9 cellular contexts compared by ENCODE assay signal in the genomic region with DNA sequence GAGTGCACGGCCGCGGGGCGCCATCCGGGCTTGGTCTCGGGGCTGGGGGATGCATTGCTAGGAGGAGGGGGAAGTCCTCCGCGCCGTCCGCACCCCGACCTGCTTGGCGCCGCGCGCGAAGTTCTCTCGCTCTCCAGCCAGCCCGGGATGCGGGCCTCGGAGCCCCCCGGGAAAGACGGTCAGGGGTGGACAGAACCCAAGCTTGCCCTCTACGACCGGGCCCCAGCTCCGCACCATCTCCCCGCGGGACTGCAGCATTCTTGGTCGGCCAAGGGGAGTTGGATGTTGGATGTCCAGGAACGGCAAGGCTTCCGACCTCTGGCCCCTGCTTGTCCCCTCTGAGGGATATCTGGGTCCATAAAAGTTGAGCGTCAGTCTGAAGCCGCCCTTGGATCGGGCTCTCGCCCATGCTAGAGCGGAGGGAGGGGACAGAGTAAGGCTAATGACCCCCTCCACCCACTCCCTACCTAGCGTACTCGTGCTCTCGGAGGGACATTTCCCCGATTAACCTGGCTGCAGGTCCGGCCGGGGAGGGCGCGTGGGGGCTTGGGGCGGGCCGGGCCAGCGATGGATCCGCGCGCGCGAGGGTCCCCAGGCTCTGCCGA. TPM values are rescaled to one million over a fixed set of nuclear protein-coding genes. Genes with fewer than 3 reads are reported as not detected.
DNase-seq lines count a peak whose midpoint lies in the region; ATAC-seq, FAIRE-seq and TF ChIP-seq lines count a peak whose summit lies in the region.
"Had no signal": no experiment of that assay in that cellular context is flagged by ENCODE, and none has a peak within 500 bp of the region (broad histone marks: within the 10 kb centered on the region; RNA-seq: fewer than 3 reads in every experiment).

No MANE protein-coding gene starts in this region.

- H3K36me3 ChIP-seq in NT2/D1 (ENCODE audit: insufficient read depth, insufficient read length, low read length) (no peaks in the 10 kb centered on the region), H1 (ENCODE audit: control insufficient read depth in 2 of 4, insufficient read depth in 4 of 4, low read length in 3 of 4) (no peaks in the 10 kb centered on the region), trophoblast cell (ENCODE audit: control insufficient read depth in 1 of 2, insufficient read depth in 2 of 2, low read length in 2 of 2) (no peaks in the 10 kb centered on the region)

- TF ChIP-seq POLR2A in H1 (IDR thresholded peaks at IDR 0.05; ENCODE audit: control extremely low read depth in 1 of 2, low read depth in 2 of 2, low read length in 2 of 2), result no peak

- peak overlapping the region; percentile 82 for H3K9ac ChIP-seq in NT2/D1 (ENCODE audit: insufficient read length, low read depth)
- peak overlapping the region; percentile 13 to 98 (median 96); a peak in 6 of 7 replicates for H3K9ac ChIP-seq in H1 (replicated peaks in 1 of 4; ENCODE audit: extremely low read depth in 1 of 4, low read depth in 3 of 4, low read length in 3 of 4)
- H3K9ac ChIP-seq in trophoblast cell (ENCODE audit: low read length), result no peak overlapping the region

- H4K8ac ChIP-seq in H1 (ENCODE audit: extremely low read depth, insufficient read depth, low read length) (peak overlapping the region; percentile 79; the same call in 1 of the 2 replicates), trophoblast cell (ENCODE audit: low read depth, low read length) (no peak overlapping the region)

- H3K79me2 ChIP-seq in H1 (ENCODE audit: control insufficient read depth in 1 of 2, insufficient read depth in 2 of 2, low read length in 2 of 2) (no peaks in the 10 kb centered on the region), trophoblast cell (ENCODE audit: control insufficient read depth, insufficient read depth, low read length, poor library complexity) (peaks cover 2% of the 10 kb centered on the region)

- H4K12ac ChIP-seq in trophoblast cell (ENCODE audit: low read depth, low read length), result no peak overlapping the region

- H3K4ac ChIP-seq in H1 (replicated peaks; ENCODE audit: insufficient read length, low read depth, low read length) (no peak overlapping the region), trophoblast cell (ENCODE audit: low read depth, low read length) (no peak overlapping the region)

- H3K23me2 ChIP-seq in H1 (ENCODE audit: low read depth, low read length), result peaks cover 10% of the 10 kb centered on the region

- no peak overlapping the region for H4K91ac ChIP-seq in H1 (replicated peaks; ENCODE audit: insufficient read length, low read length)
- no peak overlapping the region for H4K91ac ChIP-seq in trophoblast cell (ENCODE audit: low read depth, low read length)

- DNase-seq in EL (peak; percentile 3), NT2/D1 (ENCODE audit: low read depth, low spot score) (peak; percentile 3), H1 (ENCODE audit: low read depth in 1 of 2, low spot score in 2 of 2) (no peak), trophoblast cell (no peak), pons (ENCODE audit: low spot score) (no peak), SKM-1 (lab: John Stamatoyannopoulos, UW; ENCODE audit: unreplicated experiment) (no peak), D341Med (ENCODE audit: low spot score) (no peak)

- H3K79me1 ChIP-seq in H1 (ENCODE audit: low read depth, low read length) (peaks cover 2% of the 10 kb centered on the region; the same call in 1 of the 2 replicates), trophoblast cell (ENCODE audit: low read length) (peaks cover 2% of the 10 kb centered on the region)

- TF ChIP-seq EP300 in H1 (IDR thresholded peaks at IDR 0.05; ENCODE audit: borderline replicate concordance in 1 of 2, low read depth in 2 of 2, low read length in 2 of 2), result no peak

- TF ChIP-seq RAD21 in H1 (IDR thresholded peaks at IDR 0.05 in 1 of 2, conservative IDR thresholded peaks at IDR 0.05 in 1 of 2; ENCODE audit: low read depth in 2 of 2, low read length in 2 of 2), result no peak

- no peak overlapping the region for H4K5ac ChIP-seq in H1 (ENCODE audit: insufficient read length, low read depth, low read length)

- peaks cover 4% of the 10 kb centered on the region for H3K4me1 ChIP-seq in NT2/D1 (ENCODE audit: insufficient read depth, insufficient read length)
- peaks cover 0 to 4% (median 0%) of the 10 kb centered on the region in 4 experiments; a peak in 2 of 7 replicates for H3K4me1 ChIP-seq in H1 (replicated peaks in 1 of 4; ENCODE audit: control insufficient read depth in 3 of 4, insufficient read depth in 4 of 4, low read length in 3 of 4)
- H3K4me1 ChIP-seq in trophoblast cell (ENCODE audit: control insufficient read depth in 1 of 2, insufficient read depth in 2 of 2, low read length in 2 of 2), result peaks cover 8 to 12% of the 10 kb centered on the region in 2 experiments

- H2BK15ac ChIP-seq in H1 (ENCODE audit: low read length), result no peak overlapping the region

- no peak overlapping the region for H3K56ac ChIP-seq in H1 (replicated peaks; ENCODE audit: insufficient read length, low read depth, low read length)

- 0% methylated on average over 20 of the region's 52 CpGs; no CpG with 5 or more reads in 1 of the 2 experiments for WGBS in H1 (ENCODE audit: extremely low coverage in 1 of 2, insufficient coverage in 1 of 2, insufficient read length in 1 of 2, insufficient replicate concordance in 2 of 2, low coverage in 1 of 2, low lambda C conversion rate in 2 of 2, missing lambda C conversion rate in 1 of 2), 2 experiments
- no CpG with 5 or more reads among the region's 52 CpGs for WGBS in trophoblast cell (ENCODE audit: extremely low coverage, insufficient coverage, insufficient read length)

- H3K14ac ChIP-seq in H1 (ENCODE audit: insufficient read length) (no peak overlapping the region), trophoblast cell (ENCODE audit: low read length) (no peak overlapping the region)

- H3K18ac ChIP-seq in H1 (ENCODE audit: extremely low read depth, low read length) (peak overlapping the region; percentile 9; the same call in 1 of the 2 replicates), trophoblast cell (ENCODE audit: low read length) (no peak overlapping the region)

- H2BK20ac ChIP-seq in H1 (ENCODE audit: low read length), result no peak overlapping the region

- H3K9me3 ChIP-seq in NT2/D1 (ENCODE audit: insufficient read depth, low read length), result no peaks in the 10 kb centered on the region
- no peaks in the 10 kb centered on the region for H3K9me3 ChIP-seq in H1 (ENCODE audit: insufficient read depth in 2 of 2, low read depth in 1 of 2, low read length in 1 of 2)
- H3K9me3 ChIP-seq in trophoblast cell (ENCODE audit: insufficient read depth, low read depth, low read length), result peaks cover 1% of the 10 kb centered on the region

- TF ChIP-seq CTCF in H1 (IDR thresholded peaks at IDR 0.05; ENCODE audit: control extremely low read depth in 1 of 3, insufficient read depth in 1 of 3, low read depth in 1 of 3, low read length in 3 of 3), result no peak

- H3K27me3 ChIP-seq in NT2/D1 (ENCODE audit: insufficient read depth, insufficient read length) (peaks cover 43% of the 10 kb centered on the region), H1 (replicated peaks in 1 of 4; ENCODE audit: control insufficient read depth in 3 of 4, extremely low read depth in 1 of 4, insufficient read depth in 3 of 4, low read length in 3 of 4) (peaks cover 3 to 26% (median 24%) of the 10 kb centered on the region in 4 experiments), trophoblast cell (ENCODE audit: insufficient read depth, low read length) (peaks cover 9% of the 10 kb centered on the region)

- H3K4me2 ChIP-seq in H1 (ENCODE audit: insufficient read depth in 1 of 2, low read depth in 2 of 2, low read length in 2 of 2) (peak overlapping the region; percentile 76 to 97), trophoblast cell (ENCODE audit: low read length) (peak overlapping the region; percentile 78)

- no peak overlapping the region for H2BK120ac ChIP-seq in H1 (replicated peaks; ENCODE audit: low read depth, low read length)
- no peak overlapping the region for H2BK120ac ChIP-seq in trophoblast cell (ENCODE audit: insufficient read depth, low read length, poor library complexity)

- H3K4me3 ChIP-seq in NT2/D1 (ENCODE audit: insufficient read length, low read depth) (peak overlapping the region; percentile 72), H1 (ENCODE audit: extremely low read depth in 1 of 4, insufficient read depth in 2 of 4, low read depth in 3 of 4, low read length in 4 of 4) (peak overlapping the region; percentile 63 to 75 (median 70)), trophoblast cell (ENCODE audit: low read depth, low read length) (peak overlapping the region; percentile 73)

- H3K23ac ChIP-seq in H1 (ENCODE audit: insufficient read length) (no peak overlapping the region), trophoblast cell (ENCODE audit: low read length) (no peak overlapping the region)

- no peak for FAIRE-seq in H1 (lab: Jason Lieb, UNC)
- FAIRE-seq: small intestine had no signal

- H2BK5ac ChIP-seq in H1 (ENCODE audit: low read depth, low read length) (0 out of 2 replicates have a peak overlapping the region, but pooled peaks have one; percentile 92), trophoblast cell (ENCODE audit: low read depth, low read length, poor library complexity) (no peak overlapping the region)

- H2AFZ ChIP-seq in H1 (ENCODE audit: low read length) (no peak overlapping the region), trophoblast cell (ENCODE audit: insufficient read depth, low read length, poor library complexity) (peak overlapping the region; percentile 98)

- H4K20me1 ChIP-seq in H1 (replicated peaks in 1 of 2; ENCODE audit: control insufficient read depth in 1 of 2, insufficient read depth in 2 of 2, low read length in 2 of 2), result peaks cover 4 to 15% of the 10 kb centered on the region in 2 experiments

- ATAC-seq in GM18858 (IDR thresholded peaks at IDR 0.05; ENCODE audit: unreplicated experiment), result no peak

- CTCF ChIA-PET in H1 (lab: Charles Lee; ENCODE audit: partially characterized antibody), result interaction anchor here (0.6 to 6.6 kb wide), 23 partner anchors 9 to 173 kb away, joined by 3 to 42 read pairs (median 5); no protein-coding TSS in a partner anchor

- H2AK5ac ChIP-seq in H1 (ENCODE audit: low read depth, low read length) (no peak overlapping the region), trophoblast cell (ENCODE audit: low read length) (no peak overlapping the region)

- POLR2A ChIA-PET in H1 (lab: Charles Lee; ENCODE audit: partially characterized antibody), result interaction anchor here (0.6 to 2.2 kb wide), 23 partner anchors 10 to 258 kb away, joined by 3 to 17 read pairs (median 4); partner anchors contain the start of gene UBIAD1

- H3K27ac ChIP-seq in H1 (ENCODE audit: low read depth, low read length), result no peak overlapping the region
- H3K27ac ChIP-seq in trophoblast cell (ENCODE audit: low read depth, low read length), result no peak overlapping the region

- H2BK12ac ChIP-seq in H1 (ENCODE audit: low read depth, low read length) (0 out of 2 replicates have a peak overlapping the region, but pooled peaks have one; percentile 14), trophoblast cell (ENCODE audit: low read length) (no peak overlapping the region)

RNA-seq across cellular contexts. Expression of gene DISP3, which starts 0.5 kb away (rescaled TPM):
- 4.6 and 5.3 TPM in 2 replicates for total RNA-seq in H1 (2021; fragmentation: NEBNext Ultra II Directional; extraction: Animal tissue kit (Norgen Biotek cat#: 25700))
- polyA plus RNA-seq in H1 (2011; rRNA removed), result 3.4 and 4.3 TPM in 2 replicates
- polyA plus RNA-seq in H1 (2011; cell fraction: cytosol; rRNA removed), result 2.5 TPM
- polyA plus RNA-seq in H1 (2011; cell fraction: nucleus; rRNA removed), result 10.2 TPM
- 1.4 to 4.2 TPM (median 3.9 TPM) in 4 replicates for polyA plus RNA-seq in H1 (2012, experiment 1 of 2)
- 2.9 TPM for polyA plus RNA-seq in H1 (2012, experiment 2 of 2)
- polyA plus RNA-seq in H1 (2013, experiment 1 of 2), result 3.8 TPM
- 2.9 TPM for polyA plus RNA-seq in H1 (2013, experiment 2 of 2)
- 3.5 and 4.4 TPM in 2 replicates for polyA minus RNA-seq in H1 (2011; rRNA and poly(A)+ RNA removed)
- 3.3 TPM for polyA minus RNA-seq in H1 (2011; cell fraction: cytosol; rRNA and poly(A)+ RNA removed)
- 10.2 TPM for polyA minus RNA-seq in H1 (2011; cell fraction: nucleus; rRNA and poly(A)+ RNA removed)
- 0.33 and 0.49 TPM in 2 replicates for polyA plus RNA-seq in trophoblast cell (2013)

Comparison
In these comparisons a context has a peak if more than half of its experiments do, and no peak if none do; other contexts are left out.
1. DNase-seq: peak in EL (single experiment) and NT2/D1 (single experiment); none in H1 (0 of 2), trophoblast cell (0 of 2), pons (single experiment), SKM-1 (single experiment) and D341Med (single experiment).
2. Peak in every context shown above with its lines, with median percentiles within 50 percentile points of each other: H3K4me3 ChIP-seq.